In genomic region chr4:159248383-159249178, GRCh38 we compare ENCODE assay signal across 1 cellular context.
TF ChIP-seq lines count a peak whose summit lies in the region.

No MANE protein-coding gene starts in this region.

TF ChIP-seq in GM23338, 12 proteins besides CTCF, POLR2A, EP300 and RAD21 (continued from another document):
- no peak for TF ChIP-seq ETS1 (IDR thresholded peaks at IDR 0.05)
